Comparison of ENCODE assay signal across 21 cellular contexts in the genomic region with DNA sequence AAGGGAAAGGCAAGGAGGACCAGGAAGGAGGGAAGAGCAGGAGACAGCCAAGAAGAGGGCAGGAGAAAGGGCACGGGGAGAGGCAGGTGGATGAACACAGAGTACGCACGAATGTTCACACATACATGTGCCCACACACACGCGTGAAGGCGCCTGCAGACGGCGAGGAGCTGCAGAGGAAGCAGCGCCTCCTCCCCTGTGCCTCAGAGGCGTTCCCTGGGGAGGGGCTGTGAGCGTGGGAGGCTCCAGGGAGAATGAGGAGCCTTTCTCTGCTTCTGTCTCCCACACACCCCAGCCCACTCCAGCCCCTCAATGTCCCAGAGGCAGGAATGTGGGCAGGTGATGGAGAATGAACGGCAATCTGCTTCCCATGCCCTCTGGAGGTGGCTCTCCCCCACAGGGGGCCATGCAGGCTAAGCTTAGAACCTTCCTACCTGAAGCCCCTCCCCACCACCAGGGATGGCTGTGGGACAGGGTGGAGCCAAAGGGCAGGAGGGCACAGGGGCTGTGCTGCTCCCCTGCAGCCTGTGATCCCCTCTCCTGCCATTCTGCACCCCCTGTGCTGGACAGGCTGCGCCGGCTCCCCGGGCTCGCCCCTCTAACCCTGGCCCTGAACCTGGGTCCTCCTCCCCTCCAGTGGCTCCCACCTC. TPM values are rescaled to one million over a fixed set of nuclear protein-coding genes. Genes with fewer than 3 reads are reported as not detected.
DNase-seq lines count a peak whose midpoint lies in the region; ATAC-seq and TF ChIP-seq lines count a peak whose summit lies in the region.
"Had no signal": no experiment of that assay in that cellular context is flagged by ENCODE, and none has a peak within 500 bp of the region (broad histone marks: within the 10 kb centered on the region; RNA-seq: fewer than 3 reads in every experiment).

No MANE protein-coding gene starts in this region.

- H3K4me3 ChIP-seq in body of pancreas, result no peak overlapping the region
- H3K4me3 ChIP-seq: colonic mucosa, ovary, right lobe of liver had no signal

- peaks cover 0 to 11% of the 10 kb centered on the region in 2 donors for H3K36me3 ChIP-seq in body of pancreas (replicated peaks in 1 of 2; ENCODE audit: insufficient read depth in 1 of 2, low read depth in 2 of 2)
- H3K36me3 ChIP-seq: colonic mucosa, ovary had no signal

- no peak for DNase-seq in T-helper 2 cell treated with Interferon-gamma antibody and Interleukin-4, amounts not matched to agents 5 μg/mL and 100 μg/mL, for 36 hours (ENCODE audit: low spot score)
- DNase-seq in T-helper 2 cell, result no peak
- DNase-seq in body of pancreas, result no peak
- DNase-seq in iPS-NIHi11 (ENCODE audit: low spot score), result peak; percentile 39
- DNase-seq in stimulated activated effector memory CD8-positive, alpha-beta T cell treated with anti-CD3 and anti-CD28 coated beads, Interleukin-12 subunit alpha, Interleukin-12 subunit beta, amount 100 ng/mL, for 72 hours (ENCODE audit: low spot score in 2 of 2), result no peak
- no peak for DNase-seq in NCI-H187 (lab: John Stamatoyannopoulos, UW)
- no peak for DNase-seq in activated effector memory CD4-positive, alpha-beta T cell treated with anti-CD3 and anti-CD28 coated beads, Interleukin-2, amount 50 U/mL, for 16 hours
- DNase-seq: activated CD8-positive, alpha-beta memory T cell treated with anti-CD3 and anti-CD28 coated beads, Interleukin-2, amount 50 U/mL, for 4 hours; colonic mucosa; left colon; naive B cell; NCI-H1092; NCI-H2081; NCI-H526 treated with DMSO at 0.1 percent for 48 hours; ovary had no signal

- ATAC-seq in body of pancreas, result no peak
- ATAC-seq in stimulated activated effector memory CD8-positive, alpha-beta T cell treated with anti-CD3 and anti-CD28 coated beads, Interleukin-12 subunit alpha, Interleukin-12 subunit beta, amount 100 ng/mL, for 72 hours, result no peak
- ATAC-seq in GM21360 (IDR thresholded peaks at IDR 0.05; ENCODE audit: unreplicated experiment), result no peak
- ATAC-seq: activated T-helper 17 cell treated with anti-CD3 and anti-CD28 coated beads, Interleukin-2, amount 50 U/mL, for 72 hours; SK-N-SH treated with all-trans-retinoic acid at 6 μM for 48 hours had no signal

- no peaks in the 10 kb centered on the region for H3K4me1 Mint-ChIP-seq in T-helper 2 cell treated with Interferon-gamma antibody and Interleukin-4, amounts not matched to agents 5 μg/mL and 100 μg/mL, for 36 hours (ENCODE audit: low read depth)
- no peaks in the 10 kb centered on the region for H3K4me1 Mint-ChIP-seq in stimulated activated effector memory CD8-positive, alpha-beta T cell treated with anti-CD3 and anti-CD28 coated beads, Interleukin-12 subunit alpha, Interleukin-12 subunit beta, amount 100 ng/mL, for 72 hours
- H3K4me1 Mint-ChIP-seq: activated T-helper 17 cell treated with anti-CD3 and anti-CD28 coated beads, Interleukin-2, amount 50 U/mL, for 72 hours had no signal

- H3K4me3 Mint-ChIP-seq in T-helper 2 cell treated with Interferon-gamma antibody and Interleukin-4, amounts not matched to agents 5 μg/mL and 100 μg/mL, for 36 hours, result no peak overlapping the region
- no peak overlapping the region for H3K4me3 Mint-ChIP-seq in stimulated activated effector memory CD8-positive, alpha-beta T cell treated with anti-CD3 and anti-CD28 coated beads, Interleukin-12 subunit alpha, Interleukin-12 subunit beta, amount 100 ng/mL, for 72 hours
- H3K4me3 Mint-ChIP-seq: activated T-helper 17 cell treated with anti-CD3 and anti-CD28 coated beads, Interleukin-2, amount 50 U/mL, for 72 hours; naive B cell had no signal

- no peaks in the 10 kb centered on the region for H3K9me3 ChIP-seq in body of pancreas
- H3K9me3 ChIP-seq: colonic mucosa, ovary, right lobe of liver had no signal

- WGBS in body of pancreas, 2 donors, result 92 to 94% methylated on average over 12 to 16 of the region's 16 CpGs

- H3K36me3 Mint-ChIP-seq in T-helper 2 cell treated with Interferon-gamma antibody and Interleukin-4, amounts not matched to agents 5 μg/mL and 100 μg/mL, for 36 hours (ENCODE audit: low read depth), result no peaks in the 10 kb centered on the region
- peaks cover 3% of the 10 kb centered on the region for H3K36me3 Mint-ChIP-seq in stimulated activated effector memory CD8-positive, alpha-beta T cell treated with anti-CD3 and anti-CD28 coated beads, Interleukin-12 subunit alpha, Interleukin-12 subunit beta, amount 100 ng/mL, for 72 hours

- H3K27me3 ChIP-seq in body of pancreas, result no peaks in the 10 kb centered on the region
- H3K27me3 ChIP-seq: colonic mucosa, ovary, right lobe of liver had no signal

- H3K27ac Mint-ChIP-seq in T-helper 2 cell treated with Interferon-gamma antibody and Interleukin-4, amounts not matched to agents 5 μg/mL and 100 μg/mL, for 36 hours, result peak overlapping the region; percentile 4
- peak overlapping the region; percentile 72 for H3K27ac Mint-ChIP-seq in stimulated activated effector memory CD8-positive, alpha-beta T cell treated with anti-CD3 and anti-CD28 coated beads, Interleukin-12 subunit alpha, Interleukin-12 subunit beta, amount 100 ng/mL, for 72 hours
- H3K27ac Mint-ChIP-seq: activated T-helper 17 cell treated with anti-CD3 and anti-CD28 coated beads, Interleukin-2, amount 50 U/mL, for 72 hours had no signal

- peak overlapping the region in 3 of 4 donors; percentile 15 to 39 (median 16) for H3K27ac ChIP-seq in body of pancreas
- H3K27ac ChIP-seq: C4-2B, colonic mucosa, ovary, right lobe of liver, RWPE1 had no signal

- no peak for TF ChIP-seq POLR2A in body of pancreas (IDR thresholded peaks at IDR 0.05)

- no peaks in the 10 kb centered on the region for H3K9me3 Mint-ChIP-seq in T-helper 2 cell treated with Interferon-gamma antibody and Interleukin-4, amounts not matched to agents 5 μg/mL and 100 μg/mL, for 36 hours
- no peaks in the 10 kb centered on the region for H3K9me3 Mint-ChIP-seq in stimulated activated effector memory CD8-positive, alpha-beta T cell treated with anti-CD3 and anti-CD28 coated beads, Interleukin-12 subunit alpha, Interleukin-12 subunit beta, amount 100 ng/mL, for 72 hours
- H3K9me3 Mint-ChIP-seq: activated T-helper 17 cell treated with anti-CD3 and anti-CD28 coated beads, Interleukin-2, amount 50 U/mL, for 72 hours; naive B cell had no signal

- TF ChIP-seq CTCF in body of pancreas (IDR thresholded peaks at IDR 0.05), result no peak

- peaks cover 10% of the 10 kb centered on the region for H3K4me1 ChIP-seq in body of pancreas
- H3K4me1 ChIP-seq: colonic mucosa had no signal

- no peaks in the 10 kb centered on the region for H3K27me3 Mint-ChIP-seq in T-helper 2 cell treated with Interferon-gamma antibody and Interleukin-4, amounts not matched to agents 5 μg/mL and 100 μg/mL, for 36 hours (ENCODE audit: low read depth)
- H3K27me3 Mint-ChIP-seq: activated T-helper 17 cell treated with anti-CD3 and anti-CD28 coated beads, Interleukin-2, amount 50 U/mL, for 72 hours; naive B cell had no signal

- intact Hi-C loops in body of pancreas (cut with DNase I), result no loop called here

RNA-seq across cellular contexts. Expression of gene PPM1F, which starts 25.3 kb away (rescaled TPM):
- total RNA-seq in body of pancreas, result 10 to 100 TPM; 14.5 to 26.4 TPM

RNA-seq across cellular contexts. Expression of gene TOP3B, which starts 55.3 kb away (rescaled TPM):
- total RNA-seq in body of pancreas, result 10 to 100 TPM; 19.2 to 48.8 TPM

RNA-seq across cellular contexts. Expression of gene MAPK1, which starts 59.9 kb away (rescaled TPM):
- 10 to 100 TPM; 25.4 to 44.1 TPM for total RNA-seq in body of pancreas
